Comparison of ENCODE assay signal across 26 cellular contexts in genomic region chr14:103616635-103617300, GRCh38.
"Had no signal": no experiment of that assay in that cellular context is flagged by ENCODE, and none has a peak within 500 bp of the region (broad histone marks: within the 10 kb centered on the region; RNA-seq: fewer than 3 reads in every experiment).

No MANE protein-coding gene starts in this region.

- H3K27me3 ChIP-seq: colonic mucosa, esophagus squamous epithelium, left lung, neural progenitor cell, spleen, transverse colon, upper lobe of right lung, uterus had no signal

- H3K36me3 Mint-ChIP-seq: mesothelial cell of epicardium; naive B cell; natural killer cell treated with Interleukin-12 subunit alpha and Interleukin-12 subunit beta and Interleukin-15 and Interleukin-18, amount 100 ng/mL, for 72 hours had no signal

- H3K4me1 ChIP-seq: colonic mucosa, esophagus squamous epithelium, left lung, neural progenitor cell, psoas muscle, spleen, transverse colon, upper lobe of right lung, uterus had no signal

- H3K4me1 Mint-ChIP-seq: mesothelial cell of epicardium, naive B cell had no signal

- H2AFZ ChIP-seq: neural progenitor cell had no signal

- H3K27me3 Mint-ChIP-seq: naive B cell; natural killer cell treated with Interleukin-12 subunit alpha and Interleukin-12 subunit beta and Interleukin-15 and Interleukin-18, amount 100 ng/mL, for 72 hours; stimulated activated memory B cell treated with anti-CD40 and anti-IgM and Interleukin-4, amounts not matched to agents 10 μg/mL and 1 μg/mL and 100 μg/mL, for 72 hours; stimulated activated naive CD8-positive, alpha-beta T cell treated with anti-CD3 and anti-CD28 coated beads, Interleukin-15, Interleukin-2, amounts not matched to agents 100 ng/mL and 50 ng/mL, for 24 hours had no signal

- DNase-seq: colonic mucosa; effector memory CD4-positive, alpha-beta T cell; esophagus squamous epithelium; foreskin melanocyte; head of caudate nucleus; kidney; left lung; mesenchymal stem cell; mucosa of descending colon; naive B cell; nucleus accumbens; psoas muscle; spleen; stimulated activated CD4-positive, alpha-beta T cell treated with anti-CD3 and anti-CD28 coated beads, Interleukin-4, amount 100 ng/mL, for 4 hours; transverse colon; upper lobe of right lung; uterus had no signal

- H3K36me3 ChIP-seq: colonic mucosa, esophagus squamous epithelium, left lung, neural progenitor cell, spleen, thoracic aorta, transverse colon, upper lobe of right lung, uterus had no signal

- H3K9me3 Mint-ChIP-seq: mesothelial cell of epicardium; natural killer cell treated with Interleukin-12 subunit alpha and Interleukin-12 subunit beta and Interleukin-15 and Interleukin-18, amount 100 ng/mL, for 72 hours; stimulated activated memory B cell treated with anti-CD40 and anti-IgM and Interleukin-4, amounts not matched to agents 10 μg/mL and 1 μg/mL and 100 μg/mL, for 72 hours; stimulated activated naive CD8-positive, alpha-beta T cell treated with anti-CD3 and anti-CD28 coated beads, Interleukin-15, Interleukin-2, amounts not matched to agents 100 ng/mL and 50 ng/mL, for 24 hours had no signal

- H3K27ac ChIP-seq: colonic mucosa, esophagus squamous epithelium, left lung, neural progenitor cell, psoas muscle, skin epidermis, spleen, thoracic aorta, transverse colon, upper lobe of right lung, uterus had no signal

- H3K4me2 ChIP-seq: neural progenitor cell had no signal

- H3K4me3 ChIP-seq: colonic mucosa, esophagus squamous epithelium, left lung, mucosa of descending colon, neural progenitor cell, psoas muscle, skin epidermis, spleen, thoracic aorta, transverse colon, upper lobe of right lung, uterus had no signal

- H3K27ac Mint-ChIP-seq: dendritic cell treated with granulocyte-macrophage colony-stimulating factor and Interleukin-4, amounts not matched to agents 40 ng/mL and 50 ng/mL, for 4 days; mesothelial cell of epicardium; naive B cell; neural progenitor cell; stimulated activated memory B cell treated with anti-CD40 and anti-IgM and Interleukin-4, amounts not matched to agents 10 μg/mL and 1 μg/mL and 100 μg/mL, for 72 hours; stimulated activated naive CD8-positive, alpha-beta T cell treated with anti-CD3 and anti-CD28 coated beads, Interleukin-15, Interleukin-2, amounts not matched to agents 100 ng/mL and 50 ng/mL, for 24 hours had no signal

- H3K4me3 Mint-ChIP-seq: dendritic cell treated with granulocyte-macrophage colony-stimulating factor and Interleukin-4, amounts not matched to agents 40 ng/mL and 50 ng/mL, for 4 days; mesothelial cell of epicardium; naive B cell; natural killer cell treated with Interleukin-12 subunit alpha and Interleukin-12 subunit beta and Interleukin-15 and Interleukin-18, amount 100 ng/mL, for 72 hours; neural progenitor cell; stimulated activated memory B cell treated with anti-CD40 and anti-IgM and Interleukin-4, amounts not matched to agents 10 μg/mL and 1 μg/mL and 100 μg/mL, for 72 hours; stimulated activated naive CD8-positive, alpha-beta T cell treated with anti-CD3 and anti-CD28 coated beads, Interleukin-15, Interleukin-2, amounts not matched to agents 100 ng/mL and 50 ng/mL, for 24 hours had no signal

- ATAC-seq: left lung; mucosa of descending colon; natural killer cell treated with Interleukin-12 subunit alpha and Interleukin-12 subunit beta and Interleukin-15 and Interleukin-18, amount 100 ng/mL, for 72 hours; psoas muscle; right cardiac atrium; stimulated activated memory B cell treated with anti-CD40 and anti-IgM and Interleukin-4, amounts not matched to agents 10 μg/mL and 1 μg/mL and 100 μg/mL, for 72 hours; upper lobe of right lung had no signal
